8 cellular contexts compared by ENCODE assay signal in the genomic region with DNA sequence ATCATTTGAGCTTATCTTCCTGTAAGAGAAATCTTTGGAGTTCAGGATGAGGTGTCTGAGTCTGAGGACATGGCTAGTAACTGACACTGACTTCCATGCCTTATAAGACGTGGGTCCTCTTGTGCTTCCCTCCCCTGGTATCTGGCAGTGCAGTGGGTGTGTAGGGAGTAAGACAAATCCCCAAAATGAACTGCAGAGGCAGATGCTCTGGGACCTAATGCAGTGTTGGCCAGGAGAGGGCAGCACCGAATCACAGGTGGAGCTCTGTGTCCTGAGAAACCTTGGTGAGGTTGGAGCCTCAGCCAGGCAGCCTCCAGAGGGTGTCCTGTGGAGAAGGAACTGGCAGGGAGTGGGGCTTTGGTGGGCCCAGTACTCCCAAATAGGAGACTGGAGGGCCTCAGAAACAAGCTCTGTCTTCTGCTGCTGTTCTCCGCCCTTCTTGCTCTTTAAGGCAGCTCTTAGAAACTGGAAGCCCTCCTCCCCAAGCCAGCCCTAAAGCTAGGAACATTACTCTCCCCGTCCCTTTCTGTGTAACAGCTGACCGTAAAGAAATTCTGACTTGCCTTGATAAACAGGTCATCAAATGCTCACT.
DNase-seq lines count a peak whose midpoint lies in the region; ATAC-seq, FAIRE-seq and TF ChIP-seq lines count a peak whose summit lies in the region.
"Not testable (repeated sequence)": the region's sequence is repeated elsewhere in the genome, so short reads cannot be mapped to it uniquely, and the experiment has no call there.

No MANE protein-coding gene starts in this region.

- H3K18ac ChIP-seq in H9 (ENCODE audit: insufficient read length, low read depth, low read length): not testable (repeated sequence)

- not testable (repeated sequence) for H3K4me1 Mint-ChIP-seq in H9; activated naive CD8-positive, alpha-beta T cell treated with anti-CD3 and anti-CD28 coated beads, Interleukin-2, amount 50 U/mL, for 24 hours; stimulated activated effector memory CD8-positive, alpha-beta T cell treated with anti-CD3 and anti-CD28 coated beads, Interleukin-12 subunit alpha, Interleukin-12 subunit beta, amount 100 ng/mL, for 72 hours

- not testable (repeated sequence) for H3K4me3 ChIP-seq in Loucy (ENCODE audit: low read length, poor library complexity, severe bottlenecking)

- H3K4ac ChIP-seq in H9 (ENCODE audit: low read depth, low read length): not testable (repeated sequence)

- not testable (repeated sequence) for H2AFZ ChIP-seq in H9 (ENCODE audit: low read length); Loucy (ENCODE audit: low read length)

- H2BK20ac ChIP-seq in H9 (ENCODE audit: low read depth, low read length, poor library complexity, severe bottlenecking): not testable (repeated sequence)

- H3K27me3 Mint-ChIP-seq in H9 (ENCODE audit: low read depth); activated naive CD8-positive, alpha-beta T cell treated with anti-CD3 and anti-CD28 coated beads, Interleukin-2, amount 50 U/mL, for 24 hours: not testable (repeated sequence)

- H3K27ac ChIP-seq in H9 (ENCODE audit: insufficient read length, low read depth, low read length): not testable (repeated sequence)

- H4K20me1 ChIP-seq in H9 (ENCODE audit: control insufficient read depth, insufficient read depth, insufficient read length); Loucy (ENCODE audit: insufficient read depth, low read length, poor library complexity, severe bottlenecking): not testable (repeated sequence)

- H3K4me1 ChIP-seq in H9 (ENCODE audit: insufficient read depth, low read length): not testable (repeated sequence)
- peaks cover 13% of the 10 kb centered on the region for H3K4me1 ChIP-seq in Loucy (ENCODE audit: insufficient read depth, low read length, poor library complexity, severe bottlenecking)

- no CpG with 5 or more reads among the region's 5 CpGs for WGBS in H9 (ENCODE audit: extremely low coverage, insufficient read length, low lambda C conversion rate)

- H4K5ac ChIP-seq in H9 (ENCODE audit: insufficient read length, low read depth, low read length): not testable (repeated sequence)

- not testable (repeated sequence) for H4K91ac ChIP-seq in H9 (ENCODE audit: insufficient read length, low read depth, low read length)

- ATAC-seq in GM19328 (IDR thresholded peaks at IDR 0.05; ENCODE audit: unreplicated experiment) (peak; percentile 63), HG03060 (IDR thresholded peaks at IDR 0.05; ENCODE audit: low read depth, unreplicated experiment) (peak; percentile 35)
- ATAC-seq in activated naive CD8-positive, alpha-beta T cell treated with anti-CD3 and anti-CD28 coated beads, Interleukin-2, amount 50 U/mL, for 24 hours: peak; percentile 60
- ATAC-seq in stimulated activated effector memory CD8-positive, alpha-beta T cell treated with anti-CD3 and anti-CD28 coated beads, Interleukin-12 subunit alpha, Interleukin-12 subunit beta, amount 100 ng/mL, for 72 hours: peak; percentile 54

- H3K9me3 ChIP-seq in H9 (ENCODE audit: control insufficient read depth, low read depth, low read length); Loucy (ENCODE audit: insufficient read depth, low read depth, low read length): not testable (repeated sequence)

- not testable (repeated sequence) for H2BK5ac ChIP-seq in H9 (ENCODE audit: insufficient read length, low read length)

- not testable (repeated sequence) for H3K79me1 ChIP-seq in H9 (ENCODE audit: insufficient read depth, low read depth, low read length, poor library complexity, severe bottlenecking)

- not testable (repeated sequence) for H3K36me3 Mint-ChIP-seq in H9 (ENCODE audit: insufficient read depth in 1 of 3, low read depth in 3 of 3); activated naive CD8-positive, alpha-beta T cell treated with anti-CD3 and anti-CD28 coated beads, Interleukin-2, amount 50 U/mL, for 24 hours (ENCODE audit: low read depth); stimulated activated effector memory CD8-positive, alpha-beta T cell treated with anti-CD3 and anti-CD28 coated beads, Interleukin-12 subunit alpha, Interleukin-12 subunit beta, amount 100 ng/mL, for 72 hours

- H2BK120ac ChIP-seq in H9 (ENCODE audit: low read depth, low read length, poor library complexity, severe bottlenecking): not testable (repeated sequence)

- H3K4me3 Mint-ChIP-seq in H9; activated naive CD8-positive, alpha-beta T cell treated with anti-CD3 and anti-CD28 coated beads, Interleukin-2, amount 50 U/mL, for 24 hours; stimulated activated effector memory CD8-positive, alpha-beta T cell treated with anti-CD3 and anti-CD28 coated beads, Interleukin-12 subunit alpha, Interleukin-12 subunit beta, amount 100 ng/mL, for 72 hours: not testable (repeated sequence)

- not testable (repeated sequence) for H3K36me3 ChIP-seq in Loucy (ENCODE audit: insufficient read depth, low read length)

- H3K56ac ChIP-seq in H9 (ENCODE audit: insufficient read length, low read depth, low read length): not testable (repeated sequence)

- not testable (repeated sequence) for H2BK15ac ChIP-seq in H9 (ENCODE audit: low read depth, low read length)

- H3T11ph ChIP-seq in H9 (ENCODE audit: low read length): not testable (repeated sequence)

- H3K9me3 Mint-ChIP-seq in H9; activated naive CD8-positive, alpha-beta T cell treated with anti-CD3 and anti-CD28 coated beads, Interleukin-2, amount 50 U/mL, for 24 hours; stimulated activated effector memory CD8-positive, alpha-beta T cell treated with anti-CD3 and anti-CD28 coated beads, Interleukin-12 subunit alpha, Interleukin-12 subunit beta, amount 100 ng/mL, for 72 hours: not testable (repeated sequence)

- TF ChIP-seq CTCF in H9 (conservative IDR thresholded peaks at IDR 0.05): peak; percentile 47
- peak; percentile 37 for TF ChIP-seq CTCF in Loucy (conservative IDR thresholded peaks at IDR 0.05; ENCODE audit: low read length)

- H3K27me3 ChIP-seq in H9 (ENCODE audit: insufficient read depth, low read length); Loucy (ENCODE audit: insufficient read depth, low read length, poor library complexity, severe bottlenecking): not testable (repeated sequence)

- peak; percentile 60 for FAIRE-seq in G401.6 (lab: Jason Lieb, UNC)

- H3K27ac Mint-ChIP-seq in H9; activated naive CD8-positive, alpha-beta T cell treated with anti-CD3 and anti-CD28 coated beads, Interleukin-2, amount 50 U/mL, for 24 hours; stimulated activated effector memory CD8-positive, alpha-beta T cell treated with anti-CD3 and anti-CD28 coated beads, Interleukin-12 subunit alpha, Interleukin-12 subunit beta, amount 100 ng/mL, for 72 hours: not testable (repeated sequence)

- H3K79me2 ChIP-seq in H9 (ENCODE audit: insufficient read depth, low read length); Loucy (ENCODE audit: insufficient read depth, low read length): not testable (repeated sequence)

- H2AK5ac ChIP-seq in H9 (ENCODE audit: insufficient read length, low read length): not testable (repeated sequence)

- H3K4me2 ChIP-seq in H9 (ENCODE audit: insufficient read depth, insufficient read length, low read length); Loucy (ENCODE audit: low read depth, low read length, poor library complexity, severe bottlenecking): not testable (repeated sequence)

- DNase-seq in H9; activated naive CD8-positive, alpha-beta T cell treated with anti-CD3 and anti-CD28 coated beads, Interleukin-2, amount 50 U/mL, for 24 hours; stimulated activated effector memory CD8-positive, alpha-beta T cell treated with anti-CD3 and anti-CD28 coated beads, Interleukin-12 subunit alpha, Interleukin-12 subunit beta, amount 100 ng/mL, for 72 hours (ENCODE audit: low spot score in 2 of 2): not testable (repeated sequence)
- DNase-seq in islet precursor cell: peak; percentile 29

- H3K14ac ChIP-seq in H9 (ENCODE audit: insufficient read depth, low read length): not testable (repeated sequence)

- not testable (repeated sequence) for H3K9me2 ChIP-seq in Loucy (replicated peaks; ENCODE audit: low read depth, low read length)

- not testable (repeated sequence) for H3K23ac ChIP-seq in H9 (ENCODE audit: insufficient read length, low read depth, low read length)

- H2BK12ac ChIP-seq in H9 (ENCODE audit: insufficient read length, low read depth, low read length): not testable (repeated sequence)

- not testable (repeated sequence) for H3K23me2 ChIP-seq in H9 (ENCODE audit: insufficient read length, low read depth, low read length, poor library complexity, severe bottlenecking)

- H3F3A ChIP-seq in Loucy (ENCODE audit: low read depth): not testable (repeated sequence)

- not testable (repeated sequence) for H3K9ac ChIP-seq in H9 (ENCODE audit: extremely low read depth, insufficient read length, low read length); Loucy (ENCODE audit: low read depth, low read length, poor library complexity, severe bottlenecking)

- not testable (repeated sequence) for H4K8ac ChIP-seq in H9 (replicated peaks; ENCODE audit: insufficient read length, low read depth, low read length)
